ENCODE assay signal across 18 cellular contexts in genomic region chr10:11331706-11332105, GRCh38.
DNase-seq lines count a peak whose midpoint lies in the region; ATAC-seq, FAIRE-seq and TF ChIP-seq lines count a peak whose summit lies in the region.
"Had no signal": no experiment of that assay in that cellular context is flagged by ENCODE, and none has a peak within 500 bp of the region (broad histone marks: within the 10 kb centered on the region; RNA-seq: fewer than 3 reads in every experiment).

No MANE protein-coding gene starts in this region.

- H3F3A ChIP-seq in GM23338 (replicated peaks; ENCODE audit: low read depth) = no peaks in the 10 kb centered on the region

- no peaks in the 10 kb centered on the region for H3K9me3 Mint-ChIP-seq in CD8-positive, alpha-beta T cell
- H3K9me3 Mint-ChIP-seq in GM23338 = no peaks in the 10 kb centered on the region
- H3K9me3 Mint-ChIP-seq in naive thymus-derived CD8-positive, alpha-beta T cell = no peaks in the 10 kb centered on the region

- H3K27me3 Mint-ChIP-seq in CD8-positive, alpha-beta T cell (ENCODE audit: low read depth) = no peaks in the 10 kb centered on the region
- peaks cover 4% of the 10 kb centered on the region for H3K27me3 Mint-ChIP-seq in GM23338 (ENCODE audit: insufficient read depth, low read depth, poor library complexity)
- no peaks in the 10 kb centered on the region for H3K27me3 Mint-ChIP-seq in naive thymus-derived CD8-positive, alpha-beta T cell

- no peak for ATAC-seq in CD8-positive, alpha-beta T cell
- ATAC-seq in GM23338 = no peak
- no peak for ATAC-seq in naive thymus-derived CD8-positive, alpha-beta T cell
- ATAC-seq: GM12878, HCT116, K562, lower lobe of right lung had no signal

- no peak overlapping the region for H3K4me3 ChIP-seq in CD8-positive, alpha-beta T cell (ENCODE audit: low read depth, low read length)
- no peak overlapping the region for H3K4me3 ChIP-seq in GM23338
- no peak overlapping the region for H3K4me3 ChIP-seq in bronchial epithelial cell (ENCODE audit: low read depth, low read length)
- H3K4me3 ChIP-seq: GM12878, K562, lower lobe of right lung had no signal

- POLR2A ChIA-PET in CD8-positive, alpha-beta T cell (lab: Charles Lee) = interaction anchor here (1.0 kb wide), 1 partner anchor 86 kb away, joined by 3 read pairs; no protein-coding TSS in a partner anchor
- POLR2A ChIA-PET in naive thymus-derived CD8-positive, alpha-beta T cell (lab: Charles Lee) = no interaction called here

- no peak for TF ChIP-seq CTCF in CD8-positive, alpha-beta T cell (IDR thresholded peaks at IDR 0.05)
- no peak for TF ChIP-seq CTCF in GM23338 (conservative IDR thresholded peaks at IDR 0.05; ENCODE audit: low read depth in 2 of 2)
- no peak for TF ChIP-seq CTCF in bronchial epithelial cell (IDR thresholded peaks at IDR 0.05; ENCODE audit: insufficient read depth, low read length, severe bottlenecking)

- no peak overlapping the region for H2AFZ ChIP-seq in GM23338

- no peak overlapping the region for H3K4me3 Mint-ChIP-seq in CD8-positive, alpha-beta T cell
- no peak overlapping the region for H3K4me3 Mint-ChIP-seq in GM23338
- peak overlapping the region in 2 of 10 donors; percentile 15 to 28 for H3K4me3 Mint-ChIP-seq in naive thymus-derived CD8-positive, alpha-beta T cell

- peaks cover 24% of the 10 kb centered on the region for H3K36me3 ChIP-seq in CD8-positive, alpha-beta T cell (ENCODE audit: insufficient read depth, low read length)
- H3K36me3 ChIP-seq in GM23338 (ENCODE audit: insufficient read depth) (no peaks in the 10 kb centered on the region), bronchial epithelial cell (ENCODE audit: control insufficient read depth, insufficient read depth, low read length) (no peaks in the 10 kb centered on the region)

- H3K4me1 Mint-ChIP-seq in CD8-positive, alpha-beta T cell (ENCODE audit: low read depth) = peaks cover 60% of the 10 kb centered on the region
- H3K4me1 Mint-ChIP-seq in GM23338 = peaks cover 42% of the 10 kb centered on the region
- H3K4me1 Mint-ChIP-seq in naive thymus-derived CD8-positive, alpha-beta T cell = peaks cover 33 to 69% (median 62%) of the 10 kb centered on the region in 4 donors

- FAIRE-seq in bronchial epithelial cell (lab: Jason Lieb, UNC) = no peak
- no peak for FAIRE-seq in GM12892 (lab: Jason Lieb, UNC)
- FAIRE-seq: D721Med, GM12878, K562 had no signal

- H3K36me3 Mint-ChIP-seq in CD8-positive, alpha-beta T cell = peaks cover 78% of the 10 kb centered on the region
- no peaks in the 10 kb centered on the region for H3K36me3 Mint-ChIP-seq in GM23338 (ENCODE audit: low read depth)
- peaks cover 0 to 89% (median 16%) of the 10 kb centered on the region in 3 donors for H3K36me3 Mint-ChIP-seq in naive thymus-derived CD8-positive, alpha-beta T cell

- H3K79me2 ChIP-seq in GM23338 (replicated peaks; ENCODE audit: insufficient read depth) = no peaks in the 10 kb centered on the region

- peak overlapping the region; percentile 91 for H3K27ac Mint-ChIP-seq in CD8-positive, alpha-beta T cell
- no peak overlapping the region; the same call in 1 of the 2 replicates for H3K27ac Mint-ChIP-seq in GM23338
- H3K27ac Mint-ChIP-seq in naive thymus-derived CD8-positive, alpha-beta T cell = peak overlapping the region in 6 of 10 donors; percentile 36 to 92 (median 86)

- H3K9me3 ChIP-seq in CD8-positive, alpha-beta T cell (ENCODE audit: low read length) = no peaks in the 10 kb centered on the region
- H3K9me3 ChIP-seq: lower lobe of right lung had no signal

- no peaks in the 10 kb centered on the region for H4K20me1 ChIP-seq in GM23338 (replicated peaks; ENCODE audit: insufficient read depth)

- intact Hi-C loops in CD8-positive, alpha-beta T cell (cut with DNase I, micrococcal nuclease) = loop anchor here in 1 of 2 experiments (5.0 to 10.0 kb wide), 4 partner anchors 71 to 426 kb away; no protein-coding TSS in a partner anchor

- H3K4me1 ChIP-seq in CD8-positive, alpha-beta T cell (ENCODE audit: insufficient read depth, low read length) = peaks cover 18% of the 10 kb centered on the region
- peaks cover 38% of the 10 kb centered on the region for H3K4me1 ChIP-seq in GM23338 (ENCODE audit: insufficient read depth)

- DNase-seq in CD8-positive, alpha-beta T cell = no peak
- DNase-seq in GM23338 (ENCODE audit: low spot score) (no peak), bronchial epithelial cell (ENCODE audit: low read depth) (peak; percentile 5), NCI-H2029 (lab: John Stamatoyannopoulos, UW) (no peak), activated gamma-delta T cell treated with Interleukin-2 at 50 U/mL for 16 hours (no peak), GM12892 (ENCODE audit: insufficient read length) (no peak)
- no peak for DNase-seq in naive thymus-derived CD8-positive, alpha-beta T cell
- DNase-seq: GF-D8; lower lobe of right lung; NCI-H1048; NCI-H2081 treated with DMSO at 0.1 percent for 48 hours; NCI-H524; stimulated activated CD4-positive, alpha-beta T cell treated with anti-CD3 and anti-CD28 coated beads, Interleukin-2, amount 100 ng/mL, for 24 hours had no signal

- H3K27ac ChIP-seq in CD8-positive, alpha-beta T cell (ENCODE audit: low read depth, low read length) = no peak overlapping the region
- H3K27ac ChIP-seq in GM23338 (ENCODE audit: low read depth) = 0 out of 2 replicates have a peak overlapping the region, but pooled peaks have one; percentile 2
- H3K27ac ChIP-seq: epithelial cell of prostate, lower lobe of right lung had no signal

- H3K27me3 ChIP-seq in CD8-positive, alpha-beta T cell (ENCODE audit: insufficient read depth, low read length) = no peaks in the 10 kb centered on the region
- H3K27me3 ChIP-seq in GM23338 (ENCODE audit: insufficient read depth) (no peaks in the 10 kb centered on the region), bronchial epithelial cell (ENCODE audit: control insufficient read depth, insufficient read depth, low read length) (no peaks in the 10 kb centered on the region)

- CTCF ChIA-PET in CD8-positive, alpha-beta T cell (lab: Charles Lee) = interaction anchor here (0.8 kb wide), 1 partner anchor 12 kb away, joined by 3 read pairs; no protein-coding TSS in a partner anchor

- H3K4me2 ChIP-seq in GM23338 = no peak overlapping the region

- no peak for TF ChIP-seq POLR2A in GM12892 (IDR thresholded peaks at IDR 0.05; ENCODE audit: low read depth, low read length)

- no peaks in the 10 kb centered on the region for H3K9me2 ChIP-seq in GM23338 (ENCODE audit: insufficient read depth)

TF ChIP-seq in GM23338, 12 proteins besides CTCF, POLR2A, EP300 and RAD21:
- TF ChIP-seq POLR2AphosphoS5 (IDR thresholded peaks at IDR 0.05; ENCODE audit: low read depth) (no peak), NANOG (IDR thresholded peaks at IDR 0.05; ENCODE audit: borderline replicate concordance) (no peak)
